Comparison of ENCODE assay signal across 23 cellular contexts in the genomic region with DNA sequence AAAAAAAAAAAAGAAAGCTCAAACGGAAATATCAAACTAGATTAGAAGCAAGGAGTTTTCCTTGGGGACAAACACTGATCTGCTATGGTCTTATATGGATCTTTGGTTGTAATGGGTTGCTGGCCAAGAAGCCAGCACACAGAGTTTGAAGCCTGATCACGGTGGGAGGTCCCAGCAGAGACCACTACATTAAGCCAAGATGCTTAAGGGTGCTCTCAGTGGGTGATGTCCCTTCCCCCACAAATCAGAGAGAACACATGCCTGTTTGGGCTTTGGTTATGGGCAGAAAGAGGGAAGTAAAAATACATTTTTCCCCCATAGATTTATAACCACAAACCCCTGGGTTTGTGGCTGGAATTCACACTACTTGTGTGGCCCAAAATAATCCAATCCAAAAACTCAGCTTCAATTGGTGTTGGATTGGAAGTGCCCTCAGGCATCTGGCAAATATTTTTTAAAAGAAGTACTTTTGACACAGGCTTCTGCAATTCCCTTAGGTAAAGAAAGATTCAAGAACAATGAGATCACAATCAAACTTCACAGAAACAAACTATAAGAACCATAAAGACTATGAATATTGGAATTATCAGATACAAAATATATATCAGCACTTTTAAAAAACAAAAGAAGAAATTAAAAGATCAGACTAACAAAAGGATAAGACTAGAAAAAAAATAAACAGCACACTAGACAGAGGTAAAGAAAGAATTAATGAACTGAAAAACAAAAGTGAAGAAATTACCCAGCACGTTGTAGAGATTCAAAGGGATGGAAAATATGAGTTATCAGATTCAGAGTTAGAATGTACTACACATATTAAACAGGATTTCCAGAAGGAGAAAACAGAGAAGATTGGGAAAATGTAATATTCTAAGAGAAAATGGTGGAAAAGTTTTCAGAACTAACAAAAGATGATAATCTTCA. TPM values are rescaled to one million over a fixed set of nuclear protein-coding genes. Genes with fewer than 3 reads are reported as not detected.
DNase-seq lines count a peak whose midpoint lies in the region; ATAC-seq and TF ChIP-seq lines count a peak whose summit lies in the region.
"Had no signal": no experiment of that assay in that cellular context is flagged by ENCODE, and none has a peak within 500 bp of the region (broad histone marks: within the 10 kb centered on the region; RNA-seq: fewer than 3 reads in every experiment).

No MANE protein-coding gene starts in this region.

- H3K27ac ChIP-seq in BLaER1, result no peak overlapping the region
- H3K27ac ChIP-seq in sigmoid colon, result peak overlapping the region in 3 of 4 donors; percentile 4 to 73 (median 19)
- H3K27ac ChIP-seq in mesendoderm (ENCODE audit: low read depth, low read length), result no peak overlapping the region
- H3K27ac ChIP-seq in substantia nigra (ENCODE audit: low read depth, low read length, poor library complexity, severe bottlenecking), result no peak overlapping the region
- H3K27ac ChIP-seq: parathyroid adenoma, thyroid gland had no signal

- peaks cover 3% of the 10 kb centered on the region for H3K4me1 Mint-ChIP-seq in activated CD8-positive, alpha-beta memory T cell treated with anti-CD3 and anti-CD28 coated beads, Interleukin-2, amount 10 ng/mL, durations not matched to agents 7 days and 5 days
- H3K4me1 Mint-ChIP-seq: stimulated activated effector memory CD8-positive, alpha-beta T cell treated with anti-CD3 and anti-CD28 coated beads, Interleukin-12 subunit alpha, Interleukin-12 subunit beta, amount 100 ng/mL, for 72 hours had no signal

- no peak overlapping the region for H3K56ac ChIP-seq in mesendoderm (ENCODE audit: low read length)

- TF ChIP-seq POLR2A in sigmoid colon (IDR thresholded peaks at IDR 0.05), result no peak

- H4K5ac ChIP-seq in mesendoderm (ENCODE audit: low read length), result no peak overlapping the region

- CTCF ChIA-PET in activated CD8-positive, alpha-beta memory T cell treated with anti-CD3 and anti-CD28 coated beads, Interleukin-2, amount 10 ng/mL, durations not matched to agents 7 days and 5 days (lab: Charles Lee), result no interaction called here

- H3K27ac Mint-ChIP-seq in activated CD8-positive, alpha-beta memory T cell treated with anti-CD3 and anti-CD28 coated beads, Interleukin-2, amount 10 ng/mL, durations not matched to agents 7 days and 5 days, result no peak overlapping the region
- H3K27ac Mint-ChIP-seq: natural killer cell treated with Interleukin-12 subunit alpha and Interleukin-12 subunit beta and Interleukin-15 and Interleukin-18, amount 100 ng/mL, for 72 hours; stimulated activated effector memory CD8-positive, alpha-beta T cell treated with anti-CD3 and anti-CD28 coated beads, Interleukin-12 subunit alpha, Interleukin-12 subunit beta, amount 100 ng/mL, for 72 hours; T-helper 1 cell treated with Interleukin-12 subunit alpha and Interleukin-12 subunit beta and Interleukin-4 antibody, amounts not matched to agents 30 μg/mL and 1 μg/mL, for 36 hours had no signal

- H2BK15ac ChIP-seq in mesendoderm (replicated peaks; ENCODE audit: low read depth), result no peak overlapping the region

- H2BK120ac ChIP-seq in mesendoderm (ENCODE audit: low read depth, low read length), result no peak overlapping the region

- peak; percentile 32 for DNase-seq in LHCN-M2 (ENCODE audit: low read depth)
- peak; percentile 33 for DNase-seq in choroid plexus epithelial cell (ENCODE audit: low read depth)
- DNase-seq in sigmoid colon, result no peak
- no peak for DNase-seq in activated CD8-positive, alpha-beta memory T cell treated with anti-CD3 and anti-CD28 coated beads, Interleukin-2, amount 10 ng/mL, durations not matched to agents 7 days and 5 days
- no peak for DNase-seq in mesendoderm
- DNase-seq in substantia nigra (lab: John Stamatoyannopoulos, UW), result no peak
- DNase-seq in foreskin melanocyte, result no peak
- DNase-seq: activated naive CD4-positive, alpha-beta T cell; activated T-cell treated with anti-CD3 and anti-CD28 coated beads for 4 hours; anterior cingulate cortex; effector memory CD4-positive, alpha-beta T cell; mesenchymal stem cell; NCI-H1048; NCI-H187 treated with DMSO at 0.1 percent for 48 hours; NCI-H2227 treated with DMSO at 0.1 percent for 48 hours; NCI-H748 treated with DMSO at 0.1 percent for 48 hours; thyroid gland had no signal

- peaks cover 59% of the 10 kb centered on the region for H3K36me3 Mint-ChIP-seq in activated CD8-positive, alpha-beta memory T cell treated with anti-CD3 and anti-CD28 coated beads, Interleukin-2, amount 10 ng/mL, durations not matched to agents 7 days and 5 days

- no peak overlapping the region for H3K4ac ChIP-seq in mesendoderm (ENCODE audit: low read depth, low read length)

- H4K20me1 ChIP-seq in BLaER1, result no peaks in the 10 kb centered on the region

- no peak for TF ChIP-seq EP300 in sigmoid colon (IDR thresholded peaks at IDR 0.05)

- intact Hi-C loops in sigmoid colon (cut with DNase I), result loop anchor here (10.0 kb wide), 1 partner anchor 415 kb away; no protein-coding TSS in a partner anchor

- peaks cover 4% of the 10 kb centered on the region for H3K79me1 ChIP-seq in mesendoderm (ENCODE audit: low read length)

- peaks cover 67% of the 10 kb centered on the region for H3K36me3 ChIP-seq in BLaER1
- peaks cover 0 to 14% (median 3%) of the 10 kb centered on the region in 4 donors for H3K36me3 ChIP-seq in sigmoid colon
- H3K36me3 ChIP-seq in mesendoderm (ENCODE audit: control insufficient read depth, insufficient read depth, low read length), result no peaks in the 10 kb centered on the region

- no peak overlapping the region for H4K8ac ChIP-seq in mesendoderm (ENCODE audit: low read depth, low read length)

- no peak overlapping the region for H2AK5ac ChIP-seq in mesendoderm (ENCODE audit: low read length)

- WGBS in sigmoid colon, 2 donors, result 87 to 89% methylated on average over 3 of the region's 3 CpGs
- no CpG with 5 or more reads among the region's 3 CpGs for WGBS in mesendoderm (ENCODE audit: extremely low coverage, insufficient coverage, low lambda C conversion rate)

- H3K9ac ChIP-seq in BLaER1 (no peak overlapping the region), mesendoderm (ENCODE audit: low read length) (no peak overlapping the region)
- H3K9ac ChIP-seq: parathyroid adenoma had no signal

- H2BK5ac ChIP-seq in mesendoderm (ENCODE audit: low read length), result no peak overlapping the region

- H3K9me3 Mint-ChIP-seq in activated CD8-positive, alpha-beta memory T cell treated with anti-CD3 and anti-CD28 coated beads, Interleukin-2, amount 10 ng/mL, durations not matched to agents 7 days and 5 days (ENCODE audit: low read depth), result peaks cover 2% of the 10 kb centered on the region

- no peak for TF ChIP-seq CTCF in choroid plexus epithelial cell (conservative IDR thresholded peaks at IDR 0.05; ENCODE audit: low read depth, low read length)
- no peak for TF ChIP-seq CTCF in sigmoid colon (IDR thresholded peaks at IDR 0.05)

- no peak overlapping the region for H3K4me3 Mint-ChIP-seq in activated CD8-positive, alpha-beta memory T cell treated with anti-CD3 and anti-CD28 coated beads, Interleukin-2, amount 10 ng/mL, durations not matched to agents 7 days and 5 days
- H3K4me3 Mint-ChIP-seq: natural killer cell treated with Interleukin-12 subunit alpha and Interleukin-12 subunit beta and Interleukin-15 and Interleukin-18, amount 100 ng/mL, for 72 hours; stimulated activated effector memory CD8-positive, alpha-beta T cell treated with anti-CD3 and anti-CD28 coated beads, Interleukin-12 subunit alpha, Interleukin-12 subunit beta, amount 100 ng/mL, for 72 hours; T-helper 1 cell treated with Interleukin-12 subunit alpha and Interleukin-12 subunit beta and Interleukin-4 antibody, amounts not matched to agents 30 μg/mL and 1 μg/mL, for 36 hours had no signal

- ATAC-seq in activated CD8-positive, alpha-beta memory T cell treated with anti-CD3 and anti-CD28 coated beads, Interleukin-2, amount 10 ng/mL, durations not matched to agents 7 days and 5 days, result no peak
- ATAC-seq: natural killer cell treated with Interleukin-12 subunit alpha and Interleukin-12 subunit beta and Interleukin-15 and Interleukin-18, amount 100 ng/mL, for 72 hours; stimulated activated effector memory CD8-positive, alpha-beta T cell treated with anti-CD3 and anti-CD28 coated beads, Interleukin-12 subunit alpha, Interleukin-12 subunit beta, amount 100 ng/mL, for 72 hours had no signal

- H3K27me3 ChIP-seq in BLaER1, result no peaks in the 10 kb centered on the region
- H3K27me3 ChIP-seq in sigmoid colon, result no peaks in the 10 kb centered on the region
- no peaks in the 10 kb centered on the region for H3K27me3 ChIP-seq in mesendoderm (ENCODE audit: insufficient read depth, low read length, poor library complexity)
- H3K27me3 ChIP-seq: thyroid gland had no signal

- H3K4me1 ChIP-seq in BLaER1 (peaks cover 12% of the 10 kb centered on the region), sigmoid colon (peaks cover 0 to 32% (median 20%) of the 10 kb centered on the region in 4 donors), mesendoderm (ENCODE audit: control insufficient read depth, low read depth, low read length) (no peaks in the 10 kb centered on the region)
- H3K4me1 ChIP-seq: HAP-1, parathyroid adenoma, thyroid gland had no signal

- peaks cover 27% of the 10 kb centered on the region for H3K9me3 ChIP-seq in BLaER1
- peaks cover 0 to 2% (median 0%) of the 10 kb centered on the region in 4 donors for H3K9me3 ChIP-seq in sigmoid colon
- H3K9me3 ChIP-seq: HAP-1, thyroid gland had no signal

- H3K79me2 ChIP-seq in mesendoderm (ENCODE audit: control insufficient read depth, insufficient read depth, low read length), result no peaks in the 10 kb centered on the region
- H3K79me2 ChIP-seq: parathyroid adenoma had no signal

- H3K4me2 ChIP-seq in BLaER1 (peak overlapping the region; percentile 29), mesendoderm (ENCODE audit: low read length) (no peak overlapping the region)

- H3K27me3 Mint-ChIP-seq in activated CD8-positive, alpha-beta memory T cell treated with anti-CD3 and anti-CD28 coated beads, Interleukin-2, amount 10 ng/mL, durations not matched to agents 7 days and 5 days, result no peaks in the 10 kb centered on the region
- H3K27me3 Mint-ChIP-seq: natural killer cell treated with Interleukin-12 subunit alpha and Interleukin-12 subunit beta and Interleukin-15 and Interleukin-18, amount 100 ng/mL, for 72 hours had no signal

- no peak overlapping the region for H3K18ac ChIP-seq in mesendoderm (ENCODE audit: low read length)

- no peak overlapping the region for H3K23ac ChIP-seq in mesendoderm (ENCODE audit: low read length)

- H3K4me3 ChIP-seq in BLaER1 (0 out of 2 replicates have a peak overlapping the region, but pooled peaks have one; percentile 35), choroid plexus epithelial cell (ENCODE audit: low read depth, low read length) (no peak overlapping the region), sigmoid colon (no peak overlapping the region), mesendoderm (ENCODE audit: low read length) (no peak overlapping the region)
- H3K4me3 ChIP-seq: HAP-1, thyroid gland had no signal

RNA-seq across cellular contexts. Expression of a gene that starts 44.7 kb away (rescaled TPM):
- total RNA-seq in LHCN-M2 (2014; rRNA removed) (15.8 and 16.0 TPM in 2 replicates), sigmoid colon (10 to 100 TPM; 14.0 to 20.5 (median 16.0) TPM)
- 8.2 TPM for polyA plus RNA-seq in LHCN-M2 (2012)
- 10 to 100 TPM in 1 of 3 donors, 1 to 10 TPM in 2; 7.2 to 11.3 (median 8.0) TPM for polyA plus RNA-seq in sigmoid colon
- total RNA-seq in activated CD8-positive, alpha-beta memory T cell treated with anti-CD3 and anti-CD28 coated beads, Interleukin-2, amount 10 ng/mL, durations not matched to agents 7 days and 5 days, result 10 to 100 TPM; 11.8 to 17.3 TPM
- polyA plus RNA-seq in mesendoderm (2013, experiment 1 of 2), result 56.8 TPM
- polyA plus RNA-seq in mesendoderm (2013, experiment 2 of 2), result 57.3 TPM

RNA-seq across cellular contexts. Expression of a gene that starts 44.8 kb away (rescaled TPM):
- 13.0 and 15.3 TPM in 2 replicates for total RNA-seq in LHCN-M2 (2014; rRNA removed)
- polyA plus RNA-seq in LHCN-M2 (2012), result 14.7 TPM
- 10 to 100 TPM; 17.4 to 21.7 (median 18.5) TPM for total RNA-seq in sigmoid colon
- polyA plus RNA-seq in sigmoid colon, result 10 to 100 TPM; 18.5 to 28.2 (median 26.4) TPM
- 10 to 100 TPM; 29.7 to 31.2 TPM for total RNA-seq in activated CD8-positive, alpha-beta memory T cell treated with anti-CD3 and anti-CD28 coated beads, Interleukin-2, amount 10 ng/mL, durations not matched to agents 7 days and 5 days
- polyA plus RNA-seq in mesendoderm (2013, experiment 1 of 2), result 23.3 TPM
- 23.6 TPM for polyA plus RNA-seq in mesendoderm (2013, experiment 2 of 2)

Comparison
In these comparisons a context has a peak if more than half of its experiments do, and no peak if none do; other contexts are left out.
1. H3K27ac ChIP-seq: peak in sigmoid colon (3 of 4); none in BLaER1 (single experiment), mesendoderm (single experiment) and substantia nigra (single experiment).
2. DNase-seq: peak in LHCN-M2 (single experiment) and choroid plexus epithelial cell (single experiment); none in sigmoid colon (single experiment), activated CD8-positive, alpha-beta memory T cell treated with anti-CD3 and anti-CD28 coated beads, Interleukin-2, amount 10 ng/mL, durations not matched to agents 7 days and 5 days (single experiment), mesendoderm (single experiment), substantia nigra (0 of 49) and foreskin melanocyte (single experiment).